Comparison of ENCODE assay signal across 1 cellular context in the genomic region with DNA sequence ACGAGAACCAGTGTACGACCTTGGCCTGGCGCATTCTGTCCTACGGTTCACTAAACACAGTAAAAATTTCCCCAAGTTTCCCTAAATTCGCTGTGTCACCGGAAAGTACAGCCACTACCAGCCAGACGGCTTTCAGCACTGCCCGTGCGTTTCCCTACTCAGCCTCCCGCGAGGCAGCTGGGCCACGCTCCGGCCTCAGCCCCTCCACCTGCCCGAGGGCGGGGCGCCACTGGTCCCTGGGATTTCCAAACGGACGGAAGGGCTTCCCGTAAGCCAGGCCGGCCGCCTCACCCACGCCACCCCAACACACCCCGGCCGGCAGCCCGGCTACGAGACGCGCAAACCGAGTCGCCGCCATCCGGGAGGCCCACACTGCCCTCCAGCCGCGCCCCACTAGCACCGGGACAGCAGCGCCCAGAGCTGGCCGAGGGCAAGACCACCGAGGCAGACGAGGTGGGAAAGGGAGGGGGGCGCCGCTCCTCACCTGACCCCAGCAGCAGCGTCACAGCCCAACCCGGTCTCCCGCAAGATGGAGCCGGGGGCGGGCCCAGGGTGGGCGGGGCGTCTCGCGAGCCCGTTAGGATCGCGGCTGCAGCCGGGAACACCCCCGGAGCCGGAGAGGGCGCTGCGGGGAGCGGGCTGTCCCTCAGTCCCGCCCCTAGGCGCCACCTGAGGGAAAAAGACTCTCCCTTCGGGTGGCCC.
TF ChIP-seq lines count a peak whose summit lies in the region.

A gene (minus strand): TSS at position 531 of the 702 bp plus-strand sequence. CDS start 13,202 bp downstream, outside the sequence.

TF ChIP-seq in GM12878, 131 proteins besides CTCF, POLR2A, EP300 and RAD21 (continued from another document):
- TF ChIP-seq YBX1 (IDR thresholded peaks at IDR 0.05) (no peak), MTA2 (IDR thresholded peaks at IDR 0.05; ENCODE audit: low read depth) (no peak), CBX3 (IDR thresholded peaks at IDR 0.05; ENCODE audit: borderline replicate concordance, low read depth) (no peak), MEF2B (IDR thresholded peaks at IDR 0.05; ENCODE audit: partially characterized antibody, poor library complexity, severe bottlenecking) (no peak), SIX5 (IDR thresholded peaks at IDR 0.05; ENCODE audit: low read depth, low read length, severe bottlenecking) (peak; percentile 13), NR2F1 (conservative IDR thresholded peaks at IDR 0.05) (peak; percentile 69; the same call in 1 of the 2 replicates), RAD51 (IDR thresholded peaks at IDR 0.05) (no peak), MXI1 (IDR thresholded peaks at IDR 0.05; ENCODE audit: low read depth, low read length) (peak; percentile 51; the same call in 1 of the 2 replicates), HCFC1 (IDR thresholded peaks at IDR 0.05; ENCODE audit: low read length) (no peak; the same call in 1 of the 2 replicates), IRF4 (IDR thresholded peaks at IDR 0.05; ENCODE audit: low read depth, low read length) (no peak), RCOR1 (conservative IDR thresholded peaks at IDR 0.05; ENCODE audit: low read depth, low read length) (no peak), SUPT20H (IDR thresholded peaks at IDR 0.05; ENCODE audit: borderline replicate concordance, control insufficient read depth, low read depth, low read length) (no peak), NR2C1 (IDR thresholded peaks at IDR 0.05) (no peak; the same call in 1 of the 2 replicates), FOXM1 (IDR thresholded peaks at IDR 0.05; ENCODE audit: low read depth, low read length) (no peak)
- TF ChIP-seq, protein P1, sequence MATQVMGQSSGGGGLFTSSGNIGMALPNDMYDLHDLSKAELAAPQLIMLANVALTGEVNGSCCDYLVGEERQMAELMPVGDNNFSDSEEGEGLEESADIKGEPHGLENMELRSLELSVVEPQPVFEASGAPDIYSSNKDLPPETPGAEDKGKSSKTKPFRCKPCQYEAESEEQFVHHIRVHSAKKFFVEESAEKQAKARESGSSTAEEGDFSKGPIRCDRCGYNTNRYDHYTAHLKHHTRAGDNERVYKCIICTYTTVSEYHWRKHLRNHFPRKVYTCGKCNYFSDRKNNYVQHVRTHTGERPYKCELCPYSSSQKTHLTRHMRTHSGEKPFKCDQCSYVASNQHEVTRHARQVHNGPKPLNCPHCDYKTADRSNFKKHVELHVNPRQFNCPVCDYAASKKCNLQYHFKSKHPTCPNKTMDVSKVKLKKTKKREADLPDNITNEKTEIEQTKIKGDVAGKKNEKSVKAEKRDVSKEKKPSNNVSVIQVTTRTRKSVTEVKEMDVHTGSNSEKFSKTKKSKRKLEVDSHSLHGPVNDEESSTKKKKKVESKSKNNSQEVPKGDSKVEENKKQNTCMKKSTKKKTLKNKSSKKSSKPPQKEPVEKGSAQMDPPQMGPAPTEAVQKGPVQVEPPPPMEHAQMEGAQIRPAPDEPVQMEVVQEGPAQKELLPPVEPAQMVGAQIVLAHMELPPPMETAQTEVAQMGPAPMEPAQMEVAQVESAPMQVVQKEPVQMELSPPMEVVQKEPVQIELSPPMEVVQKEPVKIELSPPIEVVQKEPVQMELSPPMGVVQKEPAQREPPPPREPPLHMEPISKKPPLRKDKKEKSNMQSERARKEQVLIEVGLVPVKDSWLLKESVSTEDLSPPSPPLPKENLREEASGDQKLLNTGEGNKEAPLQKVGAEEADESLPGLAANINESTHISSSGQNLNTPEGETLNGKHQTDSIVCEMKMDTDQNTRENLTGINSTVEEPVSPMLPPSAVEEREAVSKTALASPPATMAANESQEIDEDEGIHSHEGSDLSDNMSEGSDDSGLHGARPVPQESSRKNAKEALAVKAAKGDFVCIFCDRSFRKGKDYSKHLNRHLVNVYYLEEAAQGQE (IDR thresholded peaks at IDR 0.05; ENCODE audit: low read depth, low read length) = no peak
- TF ChIP-seq, protein P2, sequence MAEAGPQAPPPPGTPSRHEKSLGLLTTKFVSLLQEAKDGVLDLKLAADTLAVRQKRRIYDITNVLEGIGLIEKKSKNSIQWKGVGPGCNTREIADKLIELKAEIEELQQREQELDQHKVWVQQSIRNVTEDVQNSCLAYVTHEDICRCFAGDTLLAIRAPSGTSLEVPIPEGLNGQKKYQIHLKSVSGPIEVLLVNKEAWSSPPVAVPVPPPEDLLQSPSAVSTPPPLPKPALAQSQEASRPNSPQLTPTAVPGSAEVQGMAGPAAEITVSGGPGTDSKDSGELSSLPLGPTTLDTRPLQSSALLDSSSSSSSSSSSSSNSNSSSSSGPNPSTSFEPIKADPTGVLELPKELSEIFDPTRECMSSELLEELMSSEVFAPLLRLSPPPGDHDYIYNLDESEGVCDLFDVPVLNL (IDR thresholded peaks at IDR 0.05; ENCODE audit: low read depth, low read length) = no peak
TF ChIP-seq in GM12878: peak in this region for 40.
